Comparison of ENCODE assay signal across 16 cellular contexts in genomic region chr18:49949991-49950395, GRCh38.
A peak's percentile ranks its signal among the peaks of the same experiment; 100 is the strongest.
DNase-seq lines count a peak whose midpoint lies in the region; ATAC-seq, FAIRE-seq and TF ChIP-seq lines count a peak whose summit lies in the region.
"Had no signal": no experiment of that assay in that cellular context is flagged by ENCODE, and none has a peak within 500 bp of the region (broad histone marks: within the 10 kb centered on the region; RNA-seq: fewer than 3 reads in every experiment).

No MANE protein-coding gene starts in this region.

- TF ChIP-seq RAD21 in GM12878 (IDR thresholded peaks at IDR 0.05; ENCODE audit: insufficient read depth, low read depth, low read length) = no peak

- H3K4me2 ChIP-seq in GM12878 (ENCODE audit: control insufficient read depth, insufficient read depth) (no peak overlapping the region), GM23248 (ENCODE audit: unreplicated experiment) (no peak overlapping the region)

- no peaks in the 10 kb centered on the region for H3F3A ChIP-seq in GM23248 (ENCODE audit: insufficient read depth)

- ATAC-seq in CD4-positive, CD25-positive, alpha-beta regulatory T cell (ENCODE audit: low read depth in 2 of 2) = peak in 1 of 2 donors; percentile 42
- ATAC-seq in GM18517 (IDR thresholded peaks at IDR 0.05; ENCODE audit: unreplicated experiment) (peak; percentile 72), GM12878 (peak; percentile 36), HG02610 (IDR thresholded peaks at IDR 0.05; ENCODE audit: unreplicated experiment) (no peak)
- ATAC-seq: lower lobe of right lung, right lobe of liver had no signal

- POLR2A ChIA-PET in GM12878 (lab: Charles Lee) = interaction anchor here (1.2 kb wide), 1 partner anchor 17 kb away, joined by 4 read pairs; no protein-coding TSS in a partner anchor

- peaks cover 0 to 11% (median 7%) of the 10 kb centered on the region in 4 donors for H3K4me1 Mint-ChIP-seq in CD4-positive, CD25-positive, alpha-beta regulatory T cell

- DNase-seq in CD4-positive, CD25-positive, alpha-beta regulatory T cell = peak in 2 of 3 donors; percentile 1 to 47
- peak; percentile 39 for DNase-seq in NCI-H69 (lab: John Stamatoyannopoulos, UW)
- no peak for DNase-seq in GM12878 (ENCODE audit: low read depth, low spot score)
- no peak for DNase-seq in RPMI8226
- no peak for DNase-seq in GM23248
- no peak for DNase-seq in 8988T
- DNase-seq: activated B cell treated with CpG ODN at 0.5 μM for 24 hours; foreskin fibroblast; lower lobe of right lung; OCI-M1; right lobe of liver; stimulated activated CD4-positive, alpha-beta T cell treated with anti-CD3 and anti-CD28 coated beads, Interleukin-2, amount 100 ng/mL, for 48 hours had no signal

- CTCF ChIA-PET in GM12878 (lab: Yijun Ruan, JAX) = interaction anchor here (0.6 to 1.6 kb wide), 4 partner anchors 41 to 441 kb away, joined by 3 to 4 read pairs (median 4); no protein-coding TSS in a partner anchor

- in situ Hi-C loops in GM12878 (cut with MboI) = no loop called here
- in situ Hi-C loops in GM23248 (cut with MboI) = no loop called here

- H3K27me3 Mint-ChIP-seq in CD4-positive, CD25-positive, alpha-beta regulatory T cell = peaks cover 12% of the 10 kb centered on the region

- intact Hi-C loops in GM12878 (cut with micrococcal nuclease; ENCODE audit: unreplicated experiment) = loop anchor here (10.0 kb wide), 1 partner anchor 255 kb away; no protein-coding TSS in a partner anchor

- RAD21 ChIA-PET in GM12878 (lab: Charles Lee; ENCODE audit: unreplicated experiment) = interaction anchor here (1.8 kb wide), 1 partner anchor 18 kb away, joined by 4 read pairs; no protein-coding TSS in a partner anchor

- H3K27me3 ChIP-seq in CD4-positive, CD25-positive, alpha-beta regulatory T cell (ENCODE audit: control insufficient read depth, insufficient read depth, low read length) = no peaks in the 10 kb centered on the region
- H3K27me3 ChIP-seq in GM12878 (replicated peaks in 1 of 2; ENCODE audit: control insufficient read depth in 2 of 2, insufficient read depth in 2 of 2, low read length in 1 of 2) (peaks cover 0 to 2% of the 10 kb centered on the region in 2 experiments; a peak in 2 of 4 replicates), GM23248 (replicated peaks; ENCODE audit: insufficient read depth) (peaks cover 16% of the 10 kb centered on the region; the same call in 1 of the 2 replicates)
- H3K27me3 ChIP-seq: cardiac muscle cell, right lobe of liver, vagina had no signal

- no peaks in the 10 kb centered on the region for H3K36me3 Mint-ChIP-seq in CD4-positive, CD25-positive, alpha-beta regulatory T cell

- H3K9me3 Mint-ChIP-seq in CD4-positive, CD25-positive, alpha-beta regulatory T cell = peaks cover 0 to 2% (median 0%) of the 10 kb centered on the region in 7 donors
- H3K9me3 Mint-ChIP-seq: activated B cell treated with CpG ODN at 0.5 μM for 24 hours had no signal

- H2AFZ ChIP-seq in GM12878 (ENCODE audit: control insufficient read depth, low read depth, low read length) (no peak overlapping the region), GM23248 (no peak overlapping the region)

- no peak for TF ChIP-seq POLR2A in GM12878 (IDR thresholded peaks at IDR 0.05; ENCODE audit: low read depth, low read length)

- FAIRE-seq in GM12878 (lab: Jason Lieb, UNC) = no peak

- no peak overlapping the region for H3K9ac ChIP-seq in GM12878 (ENCODE audit: control insufficient read depth, insufficient read depth, low read length)
- H3K9ac ChIP-seq in GM23248 = no peak overlapping the region

- no peak overlapping the region for H3K27ac ChIP-seq in CD4-positive, CD25-positive, alpha-beta regulatory T cell (ENCODE audit: insufficient read depth, low read length, poor library complexity, severe bottlenecking)
- no peak overlapping the region for H3K27ac ChIP-seq in GM12878 (ENCODE audit: control insufficient read depth, insufficient read depth)
- no peak overlapping the region for H3K27ac ChIP-seq in GM23248
- H3K27ac ChIP-seq: cardiac muscle cell, lower lobe of right lung, right lobe of liver, vagina had no signal

- H3K4me3 Mint-ChIP-seq in CD4-positive, CD25-positive, alpha-beta regulatory T cell = peak overlapping the region in 2 of 4 donors; percentile 61 to 67
- H3K4me3 Mint-ChIP-seq: activated B cell treated with CpG ODN at 0.5 μM for 24 hours had no signal

- TF ChIP-seq EP300 in GM12878 (IDR thresholded peaks at IDR 0.05; ENCODE audit: borderline replicate concordance in 1 of 2, control insufficient read depth in 1 of 2, low read depth in 2 of 2, low read length in 2 of 2) = no peak

- 0% methylated on average over 2 of the region's 2 CpGs for WGBS in GM12878 (ENCODE audit: insufficient coverage, insufficient replicate concordance, low lambda C conversion rate, missing lambda C conversion rate)
- WGBS in GM23248 (ENCODE audit: low coverage in 1 of 2, low lambda C conversion rate in 2 of 2, missing lambda C conversion rate in 2 of 2), 2 experiments = 0 to 3% methylated on average over 2 of the region's 2 CpGs

- BruUV-seq in GM12878 (replicated peaks; lab: Mats Ljungman, UMichigan) = no TSS peak

- SMC1A ChIA-PET in GM12878 (lab: Charles Lee; ENCODE audit: uncharacterized antibody, unreplicated experiment) = interaction anchor here (0.6 to 2.3 kb wide), 7 partner anchors 9 to 407 kb away, joined by 3 to 12 read pairs (median 4); no protein-coding TSS in a partner anchor

- no peaks in the 10 kb centered on the region for H3K36me3 ChIP-seq in CD4-positive, CD25-positive, alpha-beta regulatory T cell (ENCODE audit: control insufficient read depth, insufficient read depth, low read length)
- no peaks in the 10 kb centered on the region for H3K36me3 ChIP-seq in GM12878 (ENCODE audit: control insufficient read depth in 2 of 2, insufficient read depth in 2 of 2, low read length in 1 of 2)
- no peaks in the 10 kb centered on the region for H3K36me3 ChIP-seq in GM23248 (ENCODE audit: low read depth)
- H3K36me3 ChIP-seq: cardiac muscle cell, lower lobe of right lung, right lobe of liver, vagina had no signal

- TF ChIP-seq CTCF in GM12878 (IDR thresholded peaks at IDR 0.05 in 2 of 3, conservative IDR thresholded peaks at IDR 0.05 in 1 of 3; ENCODE audit: control insufficient read depth in 2 of 3, extremely low read depth in 1 of 3, insufficient read depth in 1 of 3, low read depth in 3 of 3, low read length in 3 of 3) = no peak

- H4K20me1 ChIP-seq in GM12878 (ENCODE audit: control insufficient read depth, insufficient read depth) = no peaks in the 10 kb centered on the region
- H4K20me1 ChIP-seq in GM23248 (ENCODE audit: insufficient read depth) = no peaks in the 10 kb centered on the region

- no peaks in the 10 kb centered on the region for H3K9me2 ChIP-seq in GM23248 (ENCODE audit: insufficient read depth)

- peak overlapping the region in 1 of 3 donors; percentile 81 for H3K27ac Mint-ChIP-seq in CD4-positive, CD25-positive, alpha-beta regulatory T cell
- H3K27ac Mint-ChIP-seq: activated B cell treated with CpG ODN at 0.5 μM for 24 hours had no signal

- H3K4me3 ChIP-seq in CD4-positive, CD25-positive, alpha-beta regulatory T cell (ENCODE audit: low read depth, low read length) = no peak overlapping the region
- H3K4me3 ChIP-seq in GM12878 (no peak overlapping the region), GM23248 (no peak overlapping the region)
- H3K4me3 ChIP-seq: cardiac muscle cell, lower lobe of right lung, right lobe of liver, vagina had no signal

- no peaks in the 10 kb centered on the region for H3K4me1 ChIP-seq in CD4-positive, CD25-positive, alpha-beta regulatory T cell (ENCODE audit: control insufficient read depth, insufficient read depth, low read length, poor library complexity, severe bottlenecking)
- H3K4me1 ChIP-seq in GM12878 (ENCODE audit: control insufficient read depth, insufficient read depth, low read length) (no peaks in the 10 kb centered on the region), GM23248 (ENCODE audit: insufficient read depth) (no peaks in the 10 kb centered on the region)
- H3K4me1 ChIP-seq: lower lobe of right lung, right lobe of liver, vagina had no signal

- H3K9me3 ChIP-seq in CD4-positive, CD25-positive, alpha-beta regulatory T cell (ENCODE audit: control insufficient read depth in 2 of 2, low read length in 2 of 2) = no peaks in the 10 kb centered on the region
- H3K9me3 ChIP-seq in GM12878 (replicated peaks; ENCODE audit: control insufficient read depth, insufficient read depth, low read length) = no peaks in the 10 kb centered on the region
- no peaks in the 10 kb centered on the region for H3K9me3 ChIP-seq in GM23248 (ENCODE audit: low read depth)
- H3K9me3 ChIP-seq: lower lobe of right lung, right lobe of liver, vagina had no signal

- H3K79me2 ChIP-seq in GM12878 (ENCODE audit: control insufficient read depth, insufficient read depth, low read length) (no peaks in the 10 kb centered on the region), GM23248 (ENCODE audit: insufficient read depth) (no peaks in the 10 kb centered on the region)

TF ChIP-seq in GM12878, 131 proteins besides CTCF, POLR2A, EP300 and RAD21:
- TF ChIP-seq IKZF1 (conservative IDR thresholded peaks at IDR 0.05) (0 out of 2 replicates have a peak, but pooled peaks have one; percentile 13), HDAC6 (IDR thresholded peaks at IDR 0.05; ENCODE audit: unreplicated experiment) (no peak)

Comparison
In these comparisons a context has a peak if more than half of its experiments do, and no peak if none do; other contexts are left out.
1. DNase-seq: peak in CD4-positive, CD25-positive, alpha-beta regulatory T cell (2 of 3) and NCI-H69 (single experiment); none in GM12878 (single experiment), RPMI8226 (single experiment), GM23248 (single experiment) and 8988T (single experiment).